1 cellular context compared by ENCODE assay signal in genomic region chr20:63116412-63117106, GRCh38.
TF ChIP-seq lines count a peak whose summit lies in the region.

No MANE protein-coding gene starts in this region.

TF ChIP-seq in IMR-90, 13 proteins besides CTCF, POLR2A, EP300 and RAD21 (continued from another document):
- no peak for TF ChIP-seq USF2 (IDR thresholded peaks at IDR 0.05; ENCODE audit: low read depth, low read length)
TF ChIP-seq in IMR-90: peak in this region for 0.
